In genomic region chr12:112937741-112938719, GRCh38 we compare ENCODE assay signal across 1 cellular context.
A peak's percentile ranks its signal among the peaks of the same experiment; 100 is the strongest.
TF ChIP-seq lines count a peak whose summit lies in the region.

A gene with protein sequence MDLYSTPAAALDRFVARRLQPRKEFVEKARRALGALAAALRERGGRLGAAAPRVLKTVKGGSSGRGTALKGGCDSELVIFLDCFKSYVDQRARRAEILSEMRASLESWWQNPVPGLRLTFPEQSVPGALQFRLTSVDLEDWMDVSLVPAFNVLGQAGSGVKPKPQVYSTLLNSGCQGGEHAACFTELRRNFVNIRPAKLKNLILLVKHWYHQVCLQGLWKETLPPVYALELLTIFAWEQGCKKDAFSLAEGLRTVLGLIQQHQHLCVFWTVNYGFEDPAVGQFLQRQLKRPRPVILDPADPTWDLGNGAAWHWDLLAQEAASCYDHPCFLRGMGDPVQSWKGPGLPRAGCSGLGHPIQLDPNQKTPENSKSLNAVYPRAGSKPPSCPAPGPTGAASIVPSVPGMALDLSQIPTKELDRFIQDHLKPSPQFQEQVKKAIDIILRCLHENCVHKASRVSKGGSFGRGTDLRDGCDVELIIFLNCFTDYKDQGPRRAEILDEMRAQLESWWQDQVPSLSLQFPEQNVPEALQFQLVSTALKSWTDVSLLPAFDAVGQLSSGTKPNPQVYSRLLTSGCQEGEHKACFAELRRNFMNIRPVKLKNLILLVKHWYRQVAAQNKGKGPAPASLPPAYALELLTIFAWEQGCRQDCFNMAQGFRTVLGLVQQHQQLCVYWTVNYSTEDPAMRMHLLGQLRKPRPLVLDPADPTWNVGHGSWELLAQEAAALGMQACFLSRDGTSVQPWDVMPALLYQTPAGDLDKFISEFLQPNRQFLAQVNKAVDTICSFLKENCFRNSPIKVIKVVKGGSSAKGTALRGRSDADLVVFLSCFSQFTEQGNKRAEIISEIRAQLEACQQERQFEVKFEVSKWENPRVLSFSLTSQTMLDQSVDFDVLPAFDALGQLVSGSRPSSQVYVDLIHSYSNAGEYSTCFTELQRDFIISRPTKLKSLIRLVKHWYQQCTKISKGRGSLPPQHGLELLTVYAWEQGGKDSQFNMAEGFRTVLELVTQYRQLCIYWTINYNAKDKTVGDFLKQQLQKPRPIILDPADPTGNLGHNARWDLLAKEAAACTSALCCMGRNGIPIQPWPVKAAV (plus strand): TSS chr12:112938474. CDS start chr12:112938531, 57 bp downstream.

TF ChIP-seq in K562, 482 proteins besides CTCF, POLR2A, EP300 and RAD21 (continued from another document and continues in another):
- peak; percentile 48; the same call in 1 of the 2 replicates for TF ChIP-seq LCOR (CRISPR knock-in tag; IDR thresholded peaks at IDR 0.05)
- TF ChIP-seq MAFF (IDR thresholded peaks at IDR 0.05; ENCODE audit: low read length) = no peak
- TF ChIP-seq HDAC8 (tag; IDR thresholded peaks at IDR 0.05) = no peak
- peak; percentile 45; the same call in 1 of the 2 replicates for TF ChIP-seq SP1 (CRISPR knock-in tag; IDR thresholded peaks at IDR 0.05)
- no peak for TF ChIP-seq MBD2 (IDR thresholded peaks at IDR 0.05; ENCODE audit: borderline replicate concordance, low read depth)
- TF ChIP-seq ZBTB26 (CRISPR knock-in tag; IDR thresholded peaks at IDR 0.05) = no peak
- peak; percentile 63 for TF ChIP-seq FOXM1 (IDR thresholded peaks at IDR 0.05; ENCODE audit: low read depth)
- TF ChIP-seq FOXM1 (CRISPR knock-in tag; IDR thresholded peaks at IDR 0.05; ENCODE audit: low read depth) = no peak
- TF ChIP-seq MAFG (tag; conservative IDR thresholded peaks at IDR 0.05) = no peak
- no peak for TF ChIP-seq MXD1 (CRISPR knock-in tag; IDR thresholded peaks at IDR 0.05; ENCODE audit: borderline replicate concordance, poor library complexity, severe bottlenecking)
- TF ChIP-seq FOXK1 (CRISPR knock-in tag; IDR thresholded peaks at IDR 0.05; ENCODE audit: borderline replicate concordance) = no peak
- TF ChIP-seq ZNF24 (IDR thresholded peaks at IDR 0.05) = no peak
- no peak for TF ChIP-seq NFE2L1 (tag; IDR thresholded peaks at IDR 0.05; ENCODE audit: borderline replicate concordance, low read depth)
- no peak for TF ChIP-seq HLTF (IDR thresholded peaks at IDR 0.05)
- TF ChIP-seq SETDB1 (IDR thresholded peaks at IDR 0.05; ENCODE audit: low read length) = no peak
- no peak for TF ChIP-seq CCAR2 (IDR thresholded peaks at IDR 0.05; ENCODE audit: low read depth, low read length)
- TF ChIP-seq ZNF77 (CRISPR knock-in tag; IDR thresholded peaks at IDR 0.05) = no peak
- no peak for TF ChIP-seq ILF3 (IDR thresholded peaks at IDR 0.05; ENCODE audit: borderline replicate concordance)
- no peak for TF ChIP-seq KDM4B (IDR thresholded peaks at IDR 0.05; ENCODE audit: borderline replicate concordance in 2 of 2, low read depth in 1 of 2)
- peak; percentile 52 for TF ChIP-seq ETV1 (tag; conservative IDR thresholded peaks at IDR 0.05; ENCODE audit: low read depth)
- TF ChIP-seq NBN (IDR thresholded peaks at IDR 0.05; ENCODE audit: low read depth) = no peak
- TF ChIP-seq STAT6 (CRISPR knock-in tag; IDR thresholded peaks at IDR 0.05) = no peak
- TF ChIP-seq RERE (CRISPR knock-in tag; IDR thresholded peaks at IDR 0.05; ENCODE audit: borderline replicate concordance) = no peak
- no peak for TF ChIP-seq FOXJ2 (tag; IDR thresholded peaks at IDR 0.05)
- TF ChIP-seq ZNF354B (CRISPR knock-in tag; IDR thresholded peaks at IDR 0.05) = no peak
- peak; percentile 39; the same call in 1 of the 2 replicates for TF ChIP-seq IRF1 (CRISPR knock-in tag; IDR thresholded peaks at IDR 0.05; ENCODE audit: borderline replicate concordance)
- 0 out of 2 replicates have a peak, but pooled peaks have one; percentile 17 for TF ChIP-seq TAF7 (tag; IDR thresholded peaks at IDR 0.05)
- TF ChIP-seq ZNF830 (CRISPR knock-in tag; IDR thresholded peaks at IDR 0.05) = no peak
- peak; percentile 58; the same call in 1 of the 2 replicates for TF ChIP-seq SPI1 (IDR thresholded peaks at IDR 0.05; ENCODE audit: borderline replicate concordance, low read depth, low read length)
- TF ChIP-seq, protein P1, sequence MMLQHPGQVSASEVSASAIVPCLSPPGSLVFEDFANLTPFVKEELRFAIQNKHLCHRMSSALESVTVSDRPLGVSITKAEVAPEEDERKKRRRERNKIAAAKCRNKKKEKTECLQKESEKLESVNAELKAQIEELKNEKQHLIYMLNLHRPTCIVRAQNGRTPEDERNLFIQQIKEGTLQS (IDR thresholded peaks at IDR 0.05) = no peak
- TF ChIP-seq, protein P1 (CRISPR knock-in tag; conservative IDR thresholded peaks at IDR 0.05) = no peak
- TF ChIP-seq CEBPZ (IDR thresholded peaks at IDR 0.05; ENCODE audit: borderline replicate concordance, low read depth, low read length) = no peak
- peak; percentile 25 for TF ChIP-seq CCNT2 (IDR thresholded peaks at IDR 0.05; ENCODE audit: borderline replicate concordance, extremely low read depth, insufficient read length, low read depth, low read length)
- TF ChIP-seq ZBTB11 (CRISPR knock-in tag; IDR thresholded peaks at IDR 0.05) = peak in 1 of 3 experiments; percentile 75; a peak in 2 of 6 replicates
- TF ChIP-seq CREBBP (IDR thresholded peaks at IDR 0.05; ENCODE audit: low read depth, low read length) = no peak
